In genomic region chr2:138298900-138299299, GRCh38 we compare ENCODE assay signal across 17 cellular contexts.
A peak's percentile ranks its signal among the peaks of the same experiment; 100 is the strongest.
DNase-seq lines count a peak whose midpoint lies in the region; ATAC-seq and TF ChIP-seq lines count a peak whose summit lies in the region.
"Had no signal": no experiment of that assay in that cellular context is flagged by ENCODE, and none has a peak within 500 bp of the region (broad histone marks: within the 10 kb centered on the region; RNA-seq: fewer than 3 reads in every experiment).

No MANE protein-coding gene starts in this region.

- H3K4me1 Mint-ChIP-seq in activated T-cell treated with anti-CD3 and anti-CD28 coated beads, Interleukin-2, amount 50 U/mL, for 4 hours (ENCODE audit: low read depth): no peaks in the 10 kb centered on the region
- H3K4me1 Mint-ChIP-seq: CD8-positive, alpha-beta memory T cell had no signal

- DNase-seq in BE2C (no peak), H7 (no peak)
- DNase-seq in activated T-cell treated with anti-CD3 and anti-CD28 coated beads, Interleukin-2, amount 50 U/mL, for 4 hours: no peak
- no peak for DNase-seq in activated effector memory CD4-positive, alpha-beta T cell treated with Interleukin-2 at 50 U/mL for 16 hours
- DNase-seq: activated CD8-positive, alpha-beta memory T cell treated with anti-CD3 and anti-CD28 coated beads, Interleukin-2, amount 50 U/mL, for 48 hours; CD8-positive, alpha-beta memory T cell; mucosa of descending colon; NCI-H2029; NK-92 treated with Interleukin-12 subunit alpha and Interleukin-12 subunit beta, amount 100 ng/mL, for 24 hours; stomach had no signal

- H3K27me3 Mint-ChIP-seq in activated T-cell treated with anti-CD3 and anti-CD28 coated beads, Interleukin-2, amount 50 U/mL, for 4 hours (ENCODE audit: low read depth): no peaks in the 10 kb centered on the region
- H3K27me3 Mint-ChIP-seq: CD8-positive, alpha-beta memory T cell had no signal

- no peaks in the 10 kb centered on the region for H3K36me3 Mint-ChIP-seq in activated T-cell treated with anti-CD3 and anti-CD28 coated beads, Interleukin-2, amount 50 U/mL, for 4 hours (ENCODE audit: insufficient read depth)
- H3K36me3 Mint-ChIP-seq: CD8-positive, alpha-beta memory T cell had no signal

- TF ChIP-seq CTCF in BE2C (IDR thresholded peaks at IDR 0.05; ENCODE audit: low read depth, low read length): no peak

- no peaks in the 10 kb centered on the region for H3K4me1 ChIP-seq in BE2C
- H3K4me1 ChIP-seq: prostate gland, stomach had no signal

- no peak overlapping the region for H3K4me3 ChIP-seq in BE2C (ENCODE audit: low read depth, low read length)
- no peak overlapping the region for H3K4me3 ChIP-seq in H7 (ENCODE audit: insufficient read depth, low read depth, low read length)
- H3K4me3 ChIP-seq: coronary artery, mucosa of descending colon, prostate gland, SK-N-MC, stomach had no signal

- no peaks in the 10 kb centered on the region for H3K36me3 ChIP-seq in BE2C
- no peaks in the 10 kb centered on the region for H3K36me3 ChIP-seq in H7 (replicated peaks; ENCODE audit: control insufficient read depth, insufficient read depth, low read length)
- H3K36me3 ChIP-seq: prostate gland, stomach had no signal

- H3K27me3 ChIP-seq in BE2C: no peaks in the 10 kb centered on the region
- no peaks in the 10 kb centered on the region for H3K27me3 ChIP-seq in H7 (ENCODE audit: control insufficient read depth, insufficient read depth, low read length)
- H3K27me3 ChIP-seq: stomach had no signal

- no peaks in the 10 kb centered on the region for H3K9me3 ChIP-seq in BE2C
- H3K9me3 ChIP-seq: mucosa of descending colon, prostate gland, stomach had no signal

- ATAC-seq in GM18909 (IDR thresholded peaks at IDR 0.05; ENCODE audit: poor library complexity, unreplicated experiment): peak; percentile 76
- peak; percentile 59 for ATAC-seq in GM21717 (IDR thresholded peaks at IDR 0.05; ENCODE audit: unreplicated experiment)
- peak; percentile 74 for ATAC-seq in HG03066 (IDR thresholded peaks at IDR 0.05; ENCODE audit: low read depth, unreplicated experiment)
- no peak for ATAC-seq in activated T-cell treated with anti-CD3 and anti-CD28 coated beads, Interleukin-2, amount 50 U/mL, for 4 hours
- ATAC-seq: HCT116, mucosa of descending colon had no signal

- H3K4me3 Mint-ChIP-seq in activated T-cell treated with anti-CD3 and anti-CD28 coated beads, Interleukin-2, amount 50 U/mL, for 4 hours: no peak overlapping the region
- H3K4me3 Mint-ChIP-seq: CD8-positive, alpha-beta memory T cell had no signal

- H3K9me3 Mint-ChIP-seq in activated T-cell treated with anti-CD3 and anti-CD28 coated beads, Interleukin-2, amount 50 U/mL, for 4 hours: no peaks in the 10 kb centered on the region

Comparison
In these comparisons a context has a peak if more than half of its experiments do, and no peak if none do; other contexts are left out.
1. ATAC-seq: peak in GM18909 (single experiment), GM21717 (single experiment) and HG03066 (single experiment); none in activated T-cell treated with anti-CD3 and anti-CD28 coated beads, Interleukin-2, amount 50 U/mL, for 4 hours (0 of 2).